23 cellular contexts compared by ENCODE assay signal in genomic region chr15:43199945-43200488, GRCh38. TPM values are rescaled to one million over a fixed set of nuclear protein-coding genes. Genes with fewer than 3 reads are reported as not detected.
"Had no signal": no experiment of that assay in that cellular context is flagged by ENCODE, and none has a peak within 500 bp of the region (broad histone marks: within the 10 kb centered on the region; RNA-seq: fewer than 3 reads in every experiment).

No MANE protein-coding gene starts in this region.

- H3K27me3 ChIP-seq: ascending aorta, body of pancreas had no signal

- ATAC-seq: body of pancreas, T-helper 17 cell had no signal

- H3K4me3 ChIP-seq: ascending aorta, body of pancreas had no signal

- H3K4me3 Mint-ChIP-seq: activated B cell treated with CpG ODN at 0.5 μM for 24 hours; central memory CD8-positive, alpha-beta T cell; T-helper 17 cell had no signal

- H3K27ac Mint-ChIP-seq: activated B cell treated with CpG ODN at 0.5 μM for 24 hours had no signal

- H3K27me3 Mint-ChIP-seq: activated B cell treated with CpG ODN at 0.5 μM for 24 hours; central memory CD8-positive, alpha-beta T cell had no signal

- H3K27ac ChIP-seq: ascending aorta, body of pancreas had no signal

- H3K9me3 Mint-ChIP-seq: central memory CD8-positive, alpha-beta T cell had no signal

- H3K4me1 ChIP-seq: ascending aorta, body of pancreas had no signal

- DNase-seq: activated B cell treated with CpG ODN at 0.5 μM for 24 hours; activated CD4-positive, alpha-beta T cell treated with anti-CD3 and anti-CD28 coated beads for 4 hours; activated effector memory CD4-positive, alpha-beta T cell treated with Interleukin-2 at 50 U/mL for 16 hours; activated naive CD4-positive, alpha-beta T cell; activated T-cell treated with anti-CD3 and anti-CD28 coated beads for 4 hours; amniotic stem cell; body of pancreas; MM.1S; NCI-H1105; NCI-H1436; NCI-H1694 treated with DMSO at 0.1 percent for 48 hours; NCI-H2029 treated with DMSO at 0.1 percent for 48 hours; NCI-H345; NCI-H510A; NCI-H526 treated with DMSO at 0.1 percent for 48 hours; NCI-H82; SIG-M5; T-helper 17 cell; T-helper 9 cell had no signal

- H3K9me3 ChIP-seq: ascending aorta, body of pancreas had no signal

RNA-seq across cellular contexts. Expression of gene EPB42, which starts 20.8 kb away (rescaled TPM):
- total RNA-seq: activated B cell treated with CpG ODN at 0.5 μM for 24 hours, ascending aorta, body of pancreas, OCI-LY7, RPMI7951, T-helper 17 cell had no signal
